Comparison of ENCODE assay signal across 8 cellular contexts in the genomic region with DNA sequence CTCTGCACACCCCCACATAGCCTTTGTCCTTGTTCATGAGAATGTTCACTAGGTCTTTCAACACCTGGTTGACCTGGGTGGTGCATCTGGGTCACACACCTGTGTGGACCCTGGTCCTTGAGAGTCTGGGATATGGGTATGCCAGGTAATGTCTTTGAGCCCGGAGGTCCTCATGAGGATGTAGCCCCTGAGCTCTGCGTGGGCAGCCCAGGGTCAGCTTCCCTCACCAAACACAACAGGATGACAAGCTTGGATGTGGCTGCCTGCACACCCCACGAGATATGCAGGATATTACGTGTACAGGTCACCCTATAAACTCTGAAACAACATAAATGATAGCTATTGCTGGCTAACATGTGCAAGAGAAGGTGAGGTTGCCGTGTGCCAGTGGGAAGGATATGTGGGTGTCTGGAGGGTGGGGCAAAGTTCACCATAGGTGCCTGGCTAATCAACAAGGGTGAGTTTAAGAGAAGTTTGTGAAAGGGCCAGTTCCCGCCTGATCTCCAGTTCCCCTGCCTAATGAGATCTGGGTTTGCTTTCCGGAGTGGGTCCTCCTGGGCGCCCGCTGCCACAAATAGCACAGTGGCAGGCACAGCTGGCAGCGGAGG. TPM values are rescaled to one million over a fixed set of nuclear protein-coding genes. Genes with fewer than 3 reads are reported as not detected.
A peak's percentile ranks its signal among the peaks of the same experiment; 100 is the strongest.
DNase-seq lines count a peak whose midpoint lies in the region; ATAC-seq and TF ChIP-seq lines count a peak whose summit lies in the region.

No MANE protein-coding gene starts in this region.

- H3K27me3 ChIP-seq in MM.1S (replicated peaks; ENCODE audit: insufficient read depth, low read length) (peaks cover 8% of the 10 kb centered on the region), endodermal cell (ENCODE audit: control insufficient read depth, insufficient read depth, low read length, poor library complexity, severe bottlenecking) (peaks cover 57% of the 10 kb centered on the region), neural progenitor cell (peaks cover 69% of the 10 kb centered on the region), foreskin keratinocyte (peaks cover 2% of the 10 kb centered on the region)

- H3K9me3 Mint-ChIP-seq in endodermal cell = no peaks in the 10 kb centered on the region
- no peaks in the 10 kb centered on the region for H3K9me3 Mint-ChIP-seq in neural progenitor cell

- H3K36me3 Mint-ChIP-seq in endodermal cell (ENCODE audit: low read depth) (peaks cover 9% of the 10 kb centered on the region), neural progenitor cell (peaks cover 2% of the 10 kb centered on the region)

- 61 to 63% methylated on average over 8 to 10 of the region's 10 CpGs for WGBS in endodermal cell (ENCODE audit: insufficient coverage in 1 of 2, insufficient read length in 1 of 2), 2 experiments

- H3K4me1 ChIP-seq in MM.1S (ENCODE audit: low read length) = peaks cover 7% of the 10 kb centered on the region
- H3K4me1 ChIP-seq in endodermal cell (ENCODE audit: control insufficient read depth, insufficient read depth, low read length) = peaks cover 3% of the 10 kb centered on the region
- H3K4me1 ChIP-seq in neural progenitor cell = peaks cover 9% of the 10 kb centered on the region
- H3K4me1 ChIP-seq in foreskin keratinocyte = peaks cover 8% of the 10 kb centered on the region

- DNase-seq in MM.1S (no peak), endodermal cell (no peak), neural progenitor cell (ENCODE audit: low spot score) (no peak), foreskin keratinocyte (no peak), NCI-H446 treated with DMSO at 0.1 percent for 48 hours (lab: John Stamatoyannopoulos, UW) (no peak)

- H3K4me3 Mint-ChIP-seq in endodermal cell (peak overlapping the region; percentile 64), neural progenitor cell (peak overlapping the region; percentile 82)

- ATAC-seq in HG02852 (IDR thresholded peaks at IDR 0.05; ENCODE audit: unreplicated experiment) (no peak), GM19328 (IDR thresholded peaks at IDR 0.05; ENCODE audit: unreplicated experiment) (no peak), foreskin keratinocyte (no peak)

- H4K20me1 ChIP-seq in MM.1S (ENCODE audit: insufficient read depth, low read length) (no peaks in the 10 kb centered on the region), neural progenitor cell (ENCODE audit: low read depth) (peaks cover 21% of the 10 kb centered on the region)

- H3K36me3 ChIP-seq in MM.1S (replicated peaks; ENCODE audit: insufficient read depth, low read length) (no peaks in the 10 kb centered on the region), endodermal cell (ENCODE audit: control insufficient read depth, insufficient read depth, low read length) (no peaks in the 10 kb centered on the region), neural progenitor cell (no peaks in the 10 kb centered on the region)

- H3F3A ChIP-seq in MM.1S (ENCODE audit: insufficient read depth, low read length) = peaks cover 8% of the 10 kb centered on the region; the same call in 1 of the 2 replicates
- peaks cover 24% of the 10 kb centered on the region for H3F3A ChIP-seq in neural progenitor cell (ENCODE audit: low read depth)

- H3K4me1 Mint-ChIP-seq in endodermal cell (peaks cover 8% of the 10 kb centered on the region), neural progenitor cell (peaks cover 9% of the 10 kb centered on the region)

- H3K9ac ChIP-seq in MM.1S (ENCODE audit: low read length) (peak overlapping the region; percentile 72; the same call in 1 of the 2 replicates), endodermal cell (ENCODE audit: extremely low read depth, low read length, poor library complexity, severe bottlenecking) (no peak overlapping the region), neural progenitor cell (no peak overlapping the region)

- H3K27me3 Mint-ChIP-seq in endodermal cell (ENCODE audit: insufficient read depth) (peaks cover 58% of the 10 kb centered on the region), neural progenitor cell (ENCODE audit: insufficient read depth, low read depth) (peaks cover 49% of the 10 kb centered on the region)

- H3K4me2 ChIP-seq in MM.1S (ENCODE audit: low read depth, low read length) (peak overlapping the region; percentile 78), neural progenitor cell (peak overlapping the region; percentile 97)

- H3K4me3 ChIP-seq in MM.1S (ENCODE audit: low read length) (peak overlapping the region; percentile 94), endodermal cell (ENCODE audit: low read length) (peak overlapping the region; percentile 78), neural progenitor cell (peak overlapping the region; percentile 73)

- H3K9me3 ChIP-seq in MM.1S (replicated peaks; ENCODE audit: insufficient read depth, low read length) (no peaks in the 10 kb centered on the region), endodermal cell (ENCODE audit: control insufficient read depth, low read length) (no peaks in the 10 kb centered on the region), neural progenitor cell (ENCODE audit: low read depth) (no peaks in the 10 kb centered on the region)

- peak overlapping the region; percentile 98 for H2AFZ ChIP-seq in MM.1S (ENCODE audit: low read length)
- peak overlapping the region; percentile 96 for H2AFZ ChIP-seq in neural progenitor cell (replicated peaks)

- H3K27ac ChIP-seq in C4-2B (peak overlapping the region; percentile 78), MM.1S (ENCODE audit: low read length) (peak overlapping the region; percentile 49; the same call in 1 of the 2 replicates), endodermal cell (ENCODE audit: low read depth, low read length) (no peak overlapping the region), neural progenitor cell (no peak overlapping the region), foreskin keratinocyte (no peak overlapping the region)

- H3K9me2 ChIP-seq in MM.1S (replicated peaks; ENCODE audit: insufficient read depth, low read length) = no peaks in the 10 kb centered on the region

- peaks cover 8% of the 10 kb centered on the region for H3K79me2 ChIP-seq in MM.1S (ENCODE audit: low read length)
- no peaks in the 10 kb centered on the region for H3K79me2 ChIP-seq in neural progenitor cell (ENCODE audit: low read depth)

- H3K27ac Mint-ChIP-seq in endodermal cell (no peak overlapping the region), neural progenitor cell (no peak overlapping the region)

- TF ChIP-seq CTCF in C4-2B (conservative IDR thresholded peaks at IDR 0.05) (no peak), MM.1S (IDR thresholded peaks at IDR 0.05; ENCODE audit: low read length) (no peak), endodermal cell (conservative IDR thresholded peaks at IDR 0.05) (no peak), neural progenitor cell (IDR thresholded peaks at IDR 0.05) (no peak), foreskin keratinocyte (conservative IDR thresholded peaks at IDR 0.05) (no peak)

RNA-seq across cellular contexts. Expression of a gene that starts 1.3 kb away (rescaled TPM):
- 10 to 100 TPM; 15.4 to 18.6 TPM for total RNA-seq in endodermal cell
- polyA plus RNA-seq in endodermal cell (2013, experiment 1 of 2) = 5.9 TPM
- 5.1 TPM for polyA plus RNA-seq in endodermal cell (2013, experiment 2 of 2)
- total RNA-seq in neural progenitor cell (ENCODE audit: low replicate concordance) = 5.2 and 5.4 TPM in 2 replicates
- total RNA-seq in foreskin keratinocyte = 9.1 and 10.0 TPM in 2 replicates
- polyA plus RNA-seq in foreskin keratinocyte = 2.1 and 3.2 TPM in 2 replicates

Comparison
In these comparisons a context has a peak if more than half of its experiments do, and no peak if none do; other contexts are left out.
1. H3K27ac ChIP-seq: peak in C4-2B (single experiment) and MM.1S (single experiment); none in endodermal cell (single experiment), neural progenitor cell (single experiment) and foreskin keratinocyte (single experiment).
2. Peak in every context shown above with its lines, with median percentiles within 50 percentile points of each other: H3K4me3 ChIP-seq.